Comparison of ENCODE assay signal across 17 cellular contexts in genomic region chr4:153146031-153146430, GRCh38. TPM values are rescaled to one million over a fixed set of nuclear protein-coding genes. Genes with fewer than 3 reads are reported as not detected.
DNase-seq lines count a peak whose midpoint lies in the region; ATAC-seq and TF ChIP-seq lines count a peak whose summit lies in the region.
"Had no signal": no experiment of that assay in that cellular context is flagged by ENCODE, and none has a peak within 500 bp of the region (broad histone marks: within the 10 kb centered on the region; RNA-seq: fewer than 3 reads in every experiment).

No MANE protein-coding gene starts in this region.

- TF ChIP-seq CTCF in foreskin keratinocyte (conservative IDR thresholded peaks at IDR 0.05) (no peak), neural progenitor cell (IDR thresholded peaks at IDR 0.05) (no peak), heart left ventricle (IDR thresholded peaks at IDR 0.05) (no peak)

- no peaks in the 10 kb centered on the region for H3K9me3 ChIP-seq in neural progenitor cell (ENCODE audit: low read depth)
- H3K9me3 ChIP-seq in heart left ventricle: no peaks in the 10 kb centered on the region

- no peaks in the 10 kb centered on the region for H3K36me3 Mint-ChIP-seq in activated naive CD8-positive, alpha-beta T cell treated with anti-CD3 and anti-CD28 coated beads, Interleukin-2, amount 50 U/mL, for 24 hours (ENCODE audit: low read depth)
- H3K36me3 Mint-ChIP-seq in activated naive CD8-positive, alpha-beta T cell treated with anti-CD3 and anti-CD28 coated beads for 36 hours: no peaks in the 10 kb centered on the region
- no peaks in the 10 kb centered on the region for H3K36me3 Mint-ChIP-seq in neural progenitor cell
- H3K36me3 Mint-ChIP-seq: CD14-positive monocyte; CD8-positive, alpha-beta T cell had no signal

- no peak overlapping the region for H3K4me3 Mint-ChIP-seq in activated naive CD8-positive, alpha-beta T cell treated with anti-CD3 and anti-CD28 coated beads, Interleukin-2, amount 50 U/mL, for 24 hours
- H3K4me3 Mint-ChIP-seq in activated naive CD8-positive, alpha-beta T cell treated with anti-CD3 and anti-CD28 coated beads for 36 hours: no peak overlapping the region
- H3K4me3 Mint-ChIP-seq in neural progenitor cell: no peak overlapping the region
- H3K4me3 Mint-ChIP-seq: CD14-positive monocyte; CD8-positive, alpha-beta T cell had no signal

- no peaks in the 10 kb centered on the region for H3K79me2 ChIP-seq in neural progenitor cell (ENCODE audit: low read depth)

- no peaks in the 10 kb centered on the region for H4K20me1 ChIP-seq in neural progenitor cell (ENCODE audit: low read depth)

- H3K27ac Mint-ChIP-seq in activated naive CD8-positive, alpha-beta T cell treated with anti-CD3 and anti-CD28 coated beads, Interleukin-2, amount 50 U/mL, for 24 hours: no peak overlapping the region
- H3K27ac Mint-ChIP-seq in activated naive CD8-positive, alpha-beta T cell treated with anti-CD3 and anti-CD28 coated beads for 36 hours: no peak overlapping the region
- peak overlapping the region; percentile 22 for H3K27ac Mint-ChIP-seq in neural progenitor cell
- H3K27ac Mint-ChIP-seq: CD14-positive monocyte; CD8-positive, alpha-beta T cell had no signal

- no peak overlapping the region for H3K27ac ChIP-seq in foreskin keratinocyte
- no peak overlapping the region for H3K27ac ChIP-seq in neural progenitor cell
- no peak overlapping the region for H3K27ac ChIP-seq in heart left ventricle
- H3K27ac ChIP-seq: 22Rv1, GM23248 had no signal

- H3K36me3 ChIP-seq in neural progenitor cell: no peaks in the 10 kb centered on the region
- no peaks in the 10 kb centered on the region for H3K36me3 ChIP-seq in heart left ventricle

- no peak for DNase-seq in activated naive CD8-positive, alpha-beta T cell treated with anti-CD3 and anti-CD28 coated beads, Interleukin-2, amount 50 U/mL, for 24 hours
- no peak for DNase-seq in activated naive CD8-positive, alpha-beta T cell treated with anti-CD3 and anti-CD28 coated beads for 36 hours
- DNase-seq in astrocyte of the hippocampus (ENCODE audit: low read depth, low spot score) (peak; percentile 59), foreskin keratinocyte (peak; percentile 54 to 73), neural progenitor cell (ENCODE audit: low spot score) (no peak), heart left ventricle (no peak), putamen (ENCODE audit: low spot score) (no peak), NCI-H146 (lab: John Stamatoyannopoulos, UW) (no peak)
- DNase-seq: CD8-positive, alpha-beta T cell; COR-L47; DMS153; DMS79 treated with DMSO at 0.1 percent for 48 hours; GF-D8; GM23248 had no signal

- peak; percentile 15 for ATAC-seq in activated naive CD8-positive, alpha-beta T cell treated with anti-CD3 and anti-CD28 coated beads, Interleukin-2, amount 50 U/mL, for 24 hours
- ATAC-seq in foreskin keratinocyte: peak; percentile 60
- no peak for ATAC-seq in heart left ventricle
- ATAC-seq: CD8-positive, alpha-beta T cell; HCT116 had no signal

- WGBS in heart left ventricle, 4 donors: 91 to 95% (median 93%) methylated on average over 1 of the region's 1 CpG

- intact Hi-C loops in heart left ventricle (cut with DNase I): loop anchor here in 6 of 10 donors (10.0 kb wide), 3 partner anchors 319 to 599 kb away; partner anchors contain the start of gene TMEM131L (in 1 of the 6)

- peaks cover 9% of the 10 kb centered on the region for H3K4me1 ChIP-seq in foreskin keratinocyte
- H3K4me1 ChIP-seq in neural progenitor cell: no peaks in the 10 kb centered on the region
- peaks cover 0 to 12% (median 2%) of the 10 kb centered on the region in 12 donors for H3K4me1 ChIP-seq in heart left ventricle

- no peak overlapping the region for H3K9ac ChIP-seq in neural progenitor cell
- H3K9ac ChIP-seq: GM23248 had no signal

- no peak for TF ChIP-seq POLR2A in heart left ventricle (IDR thresholded peaks at IDR 0.05)

- H3K27me3 ChIP-seq in foreskin keratinocyte: no peaks in the 10 kb centered on the region
- peaks cover 5% of the 10 kb centered on the region for H3K27me3 ChIP-seq in neural progenitor cell
- H3K27me3 ChIP-seq in heart left ventricle: no peaks in the 10 kb centered on the region

- H3K4me1 Mint-ChIP-seq in activated naive CD8-positive, alpha-beta T cell treated with anti-CD3 and anti-CD28 coated beads, Interleukin-2, amount 50 U/mL, for 24 hours: peaks cover 5% of the 10 kb centered on the region
- peaks cover 12% of the 10 kb centered on the region for H3K4me1 Mint-ChIP-seq in activated naive CD8-positive, alpha-beta T cell treated with anti-CD3 and anti-CD28 coated beads for 36 hours
- H3K4me1 Mint-ChIP-seq in neural progenitor cell: peaks cover 59% of the 10 kb centered on the region

- H3K27me3 Mint-ChIP-seq in activated naive CD8-positive, alpha-beta T cell treated with anti-CD3 and anti-CD28 coated beads, Interleukin-2, amount 50 U/mL, for 24 hours: peaks cover 9% of the 10 kb centered on the region
- H3K27me3 Mint-ChIP-seq in activated naive CD8-positive, alpha-beta T cell treated with anti-CD3 and anti-CD28 coated beads for 36 hours: peaks cover 8% of the 10 kb centered on the region
- H3K27me3 Mint-ChIP-seq in neural progenitor cell (ENCODE audit: insufficient read depth, low read depth): peaks cover 6% of the 10 kb centered on the region

- H3K9me3 Mint-ChIP-seq in activated naive CD8-positive, alpha-beta T cell treated with anti-CD3 and anti-CD28 coated beads, Interleukin-2, amount 50 U/mL, for 24 hours: no peaks in the 10 kb centered on the region
- H3K9me3 Mint-ChIP-seq in activated naive CD8-positive, alpha-beta T cell treated with anti-CD3 and anti-CD28 coated beads for 36 hours: no peaks in the 10 kb centered on the region
- H3K9me3 Mint-ChIP-seq in neural progenitor cell: no peaks in the 10 kb centered on the region
- H3K9me3 Mint-ChIP-seq: CD14-positive monocyte; CD8-positive, alpha-beta T cell had no signal

- H3K4me3 ChIP-seq in neural progenitor cell (no peak overlapping the region), heart left ventricle (no peak overlapping the region)
- H3K4me3 ChIP-seq: GM23248 had no signal

- no peak overlapping the region for H3K4me2 ChIP-seq in neural progenitor cell

- H2AFZ ChIP-seq in neural progenitor cell (replicated peaks): no peak overlapping the region
- H2AFZ ChIP-seq: GM23248 had no signal

- no peaks in the 10 kb centered on the region for H3F3A ChIP-seq in neural progenitor cell (ENCODE audit: low read depth)

RNA-seq across cellular contexts. Expression of gene TRIM2, which starts 58.2 kb away (rescaled TPM):
- total RNA-seq in activated naive CD8-positive, alpha-beta T cell treated with anti-CD3 and anti-CD28 coated beads for 36 hours: under 1 TPM; 0.54 to 0.76 TPM
- total RNA-seq in foreskin keratinocyte: 7.0 and 9.9 TPM in 2 replicates
- polyA plus RNA-seq in foreskin keratinocyte: 0.91 and 1.8 TPM in 2 replicates
- total RNA-seq in neural progenitor cell (ENCODE audit: low replicate concordance): 87.6 and 90.2 TPM in 2 replicates
- total RNA-seq in heart left ventricle: 10 to 100 TPM; 13.0 to 30.5 (median 19.0) TPM
- 1 to 10 TPM; 5.5 to 5.8 TPM for polyA plus RNA-seq in heart left ventricle

Comparison
In these comparisons a context has a peak if more than half of its experiments do, and no peak if none do; other contexts are left out.
1. ATAC-seq: peak in activated naive CD8-positive, alpha-beta T cell treated with anti-CD3 and anti-CD28 coated beads, Interleukin-2, amount 50 U/mL, for 24 hours (single experiment) and foreskin keratinocyte (single experiment); none in heart left ventricle (0 of 4).
2. DNase-seq: peak in astrocyte of the hippocampus (single experiment) and foreskin keratinocyte (2 of 2); none in activated naive CD8-positive, alpha-beta T cell treated with anti-CD3 and anti-CD28 coated beads, Interleukin-2, amount 50 U/mL, for 24 hours (single experiment), activated naive CD8-positive, alpha-beta T cell treated with anti-CD3 and anti-CD28 coated beads for 36 hours (single experiment), neural progenitor cell (single experiment), heart left ventricle (0 of 5), putamen (single experiment) and NCI-H146 (single experiment).